ENCODE assay signal across 8 cellular contexts in the genomic region with DNA sequence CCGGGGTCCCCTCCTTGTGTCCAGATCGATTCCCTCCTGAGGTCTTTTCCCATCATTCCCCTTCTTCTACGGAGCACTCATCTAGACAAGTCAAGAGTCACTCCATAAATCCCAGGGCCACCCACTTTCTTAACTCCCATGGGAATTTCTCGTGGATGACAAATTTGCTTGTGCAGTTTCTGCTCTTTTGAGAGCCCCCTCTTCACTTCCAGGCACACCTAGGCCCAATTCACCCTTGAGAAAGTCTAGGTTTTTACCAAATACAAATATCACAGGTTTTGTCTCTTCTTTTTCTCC. TPM values are rescaled to one million over a fixed set of nuclear protein-coding genes. Genes with fewer than 3 reads are reported as not detected.
DNase-seq lines count a peak whose midpoint lies in the region; ATAC-seq and TF ChIP-seq lines count a peak whose summit lies in the region.

No MANE protein-coding gene starts in this region.

- peak overlapping the region; percentile 79 for H3K4me3 ChIP-seq in AG09309 (ENCODE audit: control insufficient read depth, low read depth, low read length)
- peak overlapping the region; percentile 84 for H3K4me3 ChIP-seq in Jurkat, Clone E6-1 (ENCODE audit: low read length)

- H3K4me3 Mint-ChIP-seq in naive B cell, result peak overlapping the region; percentile 94 to 100 (median 95)

- peak overlapping the region; percentile 91 to 99 (median 94) for H3K27ac Mint-ChIP-seq in naive B cell

- H3K27me3 Mint-ChIP-seq in naive B cell, result no peaks in the 10 kb centered on the region

- DNase-seq in AG09309 (ENCODE audit: low read depth) (no peak), naive B cell (no peak), NCI-H128 (lab: John Stamatoyannopoulos, UW; ENCODE audit: unreplicated experiment) (no peak), NCI-H2081 (lab: John Stamatoyannopoulos, UW) (no peak)
- DNase-seq in Jurkat, Clone E6-1 (ENCODE audit: low read depth, low spot score), result no peak

- peaks cover 19 to 28% (median 21%) of the 10 kb centered on the region in 3 donors for H3K4me1 Mint-ChIP-seq in naive B cell

- no peak for TF ChIP-seq CTCF in AG09309 (IDR thresholded peaks at IDR 0.05; ENCODE audit: control insufficient read depth, insufficient read depth, low read depth, low read length, missing control alignments)

- no peaks in the 10 kb centered on the region for H3K36me3 Mint-ChIP-seq in naive B cell

- H3K27ac ChIP-seq in cingulate gyrus (ENCODE audit: low read depth, low read length), result peak overlapping the region; percentile 79

- H3K9me3 Mint-ChIP-seq in naive B cell, result no peaks in the 10 kb centered on the region

- ATAC-seq in naive B cell (ENCODE audit: low read depth in 2 of 2) (no peak), HG03095 (IDR thresholded peaks at IDR 0.05; ENCODE audit: unreplicated experiment) (no peak), GM21529 (IDR thresholded peaks at IDR 0.05; ENCODE audit: unreplicated experiment) (no peak)

RNA-seq across cellular contexts. Expression of gene POLDIP2, which starts 0.5 kb away (rescaled TPM):
- polyA plus RNA-seq in Jurkat, Clone E6-1 (2012; ENCODE audit: insufficient read depth, insufficient read length), result 112 TPM
- polyA plus RNA-seq in naive B cell (ENCODE audit: low read depth in 6 of 6), result 100 to 1,000 TPM in 1 of 6 donors, 10 to 100 TPM in 5; 80.1 to 159 (median 84.3) TPM

RNA-seq across cellular contexts. Expression of gene SEBOX, which starts 7.2 kb away (rescaled TPM):
- not detected for polyA plus RNA-seq in Jurkat, Clone E6-1 (2012; ENCODE audit: insufficient read depth, insufficient read length)
- polyA plus RNA-seq in naive B cell (ENCODE audit: low read depth in 6 of 6), result not detected

RNA-seq across cellular contexts. Expression of gene VTN, which starts 12.3 kb away (rescaled TPM):
- polyA plus RNA-seq in Jurkat, Clone E6-1 (2012; ENCODE audit: insufficient read depth, insufficient read length), result not detected
- polyA plus RNA-seq in naive B cell (ENCODE audit: low read depth in 6 of 6), result under 1 TPM in 1 of 6 donors, not detected in 5; 0.13 TPM

RNA-seq across cellular contexts. Expression of gene SARM1, which starts 13.6 kb away (rescaled TPM):
- polyA plus RNA-seq in Jurkat, Clone E6-1 (2012; ENCODE audit: insufficient read depth, insufficient read length), result 3.7 TPM
- polyA plus RNA-seq in naive B cell (ENCODE audit: low read depth in 6 of 6), result 1 to 10 TPM; 4.3 to 8.1 (median 7.1) TPM

RNA-seq across cellular contexts. Expression of gene TNFAIP1, which starts 22.3 kb away (rescaled TPM):
- polyA plus RNA-seq in Jurkat, Clone E6-1 (2012; ENCODE audit: insufficient read depth, insufficient read length), result 16.3 TPM
- polyA plus RNA-seq in naive B cell (ENCODE audit: low read depth in 6 of 6), result 10 to 100 TPM in 2 of 6 donors, 1 to 10 TPM in 4; 4.0 to 11.5 (median 9.4) TPM
